ENCODE assay signal across 13 cellular contexts in genomic region chr10:85606401-85606800, GRCh38.
DNase-seq lines count a peak whose midpoint lies in the region; TF ChIP-seq lines count a peak whose summit lies in the region.
"Had no signal": no experiment of that assay in that cellular context is flagged by ENCODE, and none has a peak within 500 bp of the region (broad histone marks: within the 10 kb centered on the region; RNA-seq: fewer than 3 reads in every experiment).

No MANE protein-coding gene starts in this region.

- no peaks in the 10 kb centered on the region for H3K36me3 ChIP-seq in esophagus muscularis mucosa
- H3K36me3 ChIP-seq in vagina = no peaks in the 10 kb centered on the region
- H3K36me3 ChIP-seq in CD4-positive, alpha-beta memory T cell (ENCODE audit: insufficient read depth, low read length) = no peaks in the 10 kb centered on the region
- H3K36me3 ChIP-seq: BLaER1 treated with 17β-estradiol and CSF1 and Interleukin-3, amounts not matched to agents 10 nM and 100 nM had no signal

- H3K4me3 Mint-ChIP-seq in activated CD4-positive, alpha-beta T cell treated with anti-CD3 and anti-CD28 coated beads, Interleukin-2, amount 10 ng/mL, durations not matched to agents 24 days and 14 days = no peak overlapping the region
- no peak overlapping the region for H3K4me3 Mint-ChIP-seq in CD4-positive, alpha-beta memory T cell
- H3K4me3 Mint-ChIP-seq: CD4-positive, CD25-positive, alpha-beta regulatory T cell had no signal

- CTCF ChIA-PET in CD4-positive, alpha-beta memory T cell (lab: Charles Lee; ENCODE audit: partially characterized antibody) = no interaction called here

- 83% methylated on average over 5 of the region's 5 CpGs for WGBS in esophagus muscularis mucosa

- intact Hi-C loops in activated CD4-positive, alpha-beta T cell treated with anti-CD3 and anti-CD28 coated beads, Interleukin-2, amount 10 ng/mL, durations not matched to agents 24 days and 14 days (cut with micrococcal nuclease) = no loop called here
- intact Hi-C loops in esophagus muscularis mucosa (cut with DNase I) = no loop called here
- intact Hi-C loops in vagina (cut with DNase I) = no loop called here
- intact Hi-C loops in CD4-positive, alpha-beta memory T cell (cut with micrococcal nuclease) = no loop called here

- H3K27me3 ChIP-seq in esophagus muscularis mucosa (no peaks in the 10 kb centered on the region), vagina (no peaks in the 10 kb centered on the region)
- no peaks in the 10 kb centered on the region for H3K27me3 ChIP-seq in CD4-positive, alpha-beta memory T cell (ENCODE audit: insufficient read depth, low read length)
- H3K27me3 ChIP-seq: BLaER1 treated with 17β-estradiol and CSF1 and Interleukin-3, amounts not matched to agents 10 nM and 100 nM had no signal

- TF ChIP-seq CTCF in esophagus muscularis mucosa (IDR thresholded peaks at IDR 0.05) (no peak), vagina (IDR thresholded peaks at IDR 0.05) (no peak)

- H3K9me3 Mint-ChIP-seq in activated CD4-positive, alpha-beta T cell treated with anti-CD3 and anti-CD28 coated beads, Interleukin-2, amount 10 ng/mL, durations not matched to agents 24 days and 14 days = peaks cover 7% of the 10 kb centered on the region
- H3K9me3 Mint-ChIP-seq in CD4-positive, alpha-beta memory T cell = peaks cover 0 to 7% (median 3%) of the 10 kb centered on the region in 8 donors
- H3K9me3 Mint-ChIP-seq: CD4-positive, CD25-positive, alpha-beta regulatory T cell had no signal

- no peaks in the 10 kb centered on the region for H3K36me3 Mint-ChIP-seq in activated CD4-positive, alpha-beta T cell treated with anti-CD3 and anti-CD28 coated beads, Interleukin-2, amount 10 ng/mL, durations not matched to agents 24 days and 14 days (ENCODE audit: low read depth)
- no peaks in the 10 kb centered on the region for H3K36me3 Mint-ChIP-seq in CD4-positive, alpha-beta memory T cell
- H3K36me3 Mint-ChIP-seq: CD4-positive, CD25-positive, alpha-beta regulatory T cell had no signal

- H3K4me1 Mint-ChIP-seq in activated CD4-positive, alpha-beta T cell treated with anti-CD3 and anti-CD28 coated beads, Interleukin-2, amount 10 ng/mL, durations not matched to agents 24 days and 14 days = peaks cover 10% of the 10 kb centered on the region
- peaks cover 26 to 50% (median 37%) of the 10 kb centered on the region in 4 donors for H3K4me1 Mint-ChIP-seq in CD4-positive, alpha-beta memory T cell

- no peak for TF ChIP-seq EP300 in esophagus muscularis mucosa (IDR thresholded peaks at IDR 0.05)

- TF ChIP-seq POLR2A in esophagus muscularis mucosa (IDR thresholded peaks at IDR 0.05; ENCODE audit: low read depth) (no peak), vagina (IDR thresholded peaks at IDR 0.05) (no peak)

- no peak overlapping the region for H3K4me3 ChIP-seq in esophagus muscularis mucosa
- no peak overlapping the region for H3K4me3 ChIP-seq in vagina
- H3K4me3 ChIP-seq in CD4-positive, alpha-beta memory T cell (ENCODE audit: low read length in 2 of 2) = no peak overlapping the region
- H3K4me3 ChIP-seq: BLaER1 treated with 17β-estradiol and CSF1 and Interleukin-3, amounts not matched to agents 10 nM and 100 nM; GM12878 had no signal

- H3K4me1 ChIP-seq in esophagus muscularis mucosa = no peaks in the 10 kb centered on the region
- H3K4me1 ChIP-seq in vagina = no peaks in the 10 kb centered on the region
- peaks cover 24% of the 10 kb centered on the region for H3K4me1 ChIP-seq in CD4-positive, alpha-beta memory T cell (ENCODE audit: insufficient read depth, low read length)

- no peak overlapping the region for H3K27ac Mint-ChIP-seq in activated CD4-positive, alpha-beta T cell treated with anti-CD3 and anti-CD28 coated beads, Interleukin-2, amount 10 ng/mL, durations not matched to agents 24 days and 14 days
- no peak overlapping the region for H3K27ac Mint-ChIP-seq in CD4-positive, alpha-beta memory T cell

- H3K27me3 Mint-ChIP-seq in activated CD4-positive, alpha-beta T cell treated with anti-CD3 and anti-CD28 coated beads, Interleukin-2, amount 10 ng/mL, durations not matched to agents 24 days and 14 days = peaks cover 26% of the 10 kb centered on the region
- no peaks in the 10 kb centered on the region for H3K27me3 Mint-ChIP-seq in CD4-positive, alpha-beta memory T cell
- H3K27me3 Mint-ChIP-seq: CD4-positive, CD25-positive, alpha-beta regulatory T cell had no signal

- H3K9me3 ChIP-seq in esophagus muscularis mucosa (no peaks in the 10 kb centered on the region), vagina (no peaks in the 10 kb centered on the region)
- no peaks in the 10 kb centered on the region for H3K9me3 ChIP-seq in CD4-positive, alpha-beta memory T cell (ENCODE audit: control insufficient read depth in 1 of 2, low read length in 2 of 2)

- POLR2A ChIA-PET in CD4-positive, alpha-beta memory T cell (lab: Charles Lee; ENCODE audit: partially characterized antibody) = no interaction called here

- H3K27ac ChIP-seq in esophagus muscularis mucosa (replicated peaks in 1 of 4) (no peak overlapping the region), vagina (no peak overlapping the region)
- no peak overlapping the region for H3K27ac ChIP-seq in CD4-positive, alpha-beta memory T cell (ENCODE audit: low read depth, low read length)
- H3K27ac ChIP-seq: BLaER1 treated with 17β-estradiol and CSF1 and Interleukin-3, amounts not matched to agents 10 nM and 100 nM; HL-60 had no signal

- peak; percentile 31 for DNase-seq in activated CD4-positive, alpha-beta T cell treated with anti-CD3 and anti-CD28 coated beads, Interleukin-2, amount 10 ng/mL, durations not matched to agents 24 days and 14 days
- DNase-seq in activated CD4-positive, alpha-beta T cell treated with anti-CD3 and anti-CD28 coated beads, Interleukin-2, amount 50 U/mL, for 48 hours = no peak
- DNase-seq in NCI-H526 treated with DMSO at 0.1 percent for 48 hours (lab: John Stamatoyannopoulos, UW) = peak; percentile 28
- peak; percentile 88 for DNase-seq in esophagus muscularis mucosa (ENCODE audit: extremely low spot score)
- DNase-seq in vagina (ENCODE audit: extremely low spot score in 2 of 2) = peak; percentile 40 to 64
- DNase-seq in CD4-positive, alpha-beta memory T cell = no peak
- no peak for DNase-seq in SHP77 (lab: John Stamatoyannopoulos, UW)
- DNase-seq: ACHN; CD4-positive, CD25-positive, alpha-beta regulatory T cell; DMS79 had no signal

Comparison
In these comparisons a context has a peak if more than half of its experiments do, and no peak if none do; other contexts are left out.
1. DNase-seq: peak in activated CD4-positive, alpha-beta T cell treated with anti-CD3 and anti-CD28 coated beads, Interleukin-2, amount 10 ng/mL, durations not matched to agents 24 days and 14 days (single experiment), NCI-H526 treated with DMSO at 0.1 percent for 48 hours (single experiment), esophagus muscularis mucosa (single experiment) and vagina (2 of 2); none in activated CD4-positive, alpha-beta T cell treated with anti-CD3 and anti-CD28 coated beads, Interleukin-2, amount 50 U/mL, for 48 hours (0 of 2), CD4-positive, alpha-beta memory T cell (0 of 5) and SHP77 (0 of 2).